Comparison of ENCODE assay signal across 15 cellular contexts in genomic region chr5:115258001-115258400, GRCh38.
"Had no signal": no experiment of that assay in that cellular context is flagged by ENCODE, and none has a peak within 500 bp of the region (broad histone marks: within the 10 kb centered on the region; RNA-seq: fewer than 3 reads in every experiment).

No MANE protein-coding gene starts in this region.

- H3K36me3 Mint-ChIP-seq: brain had no signal

- H3K27me3 ChIP-seq: foreskin keratinocyte had no signal

- H3K27ac ChIP-seq: foreskin keratinocyte, parathyroid adenoma, skin epidermis, VCaP had no signal

- H3K27me3 Mint-ChIP-seq: activated CD4-positive, alpha-beta memory T cell treated with anti-CD3 and anti-CD28 coated beads, Interleukin-2, amount 10 ng/mL, durations not matched to agents 7 days and 5 days; activated CD4-positive, alpha-beta T cell treated with anti-CD3 and anti-CD28 coated beads for 36 hours had no signal

- H3K4me3 Mint-ChIP-seq: activated CD4-positive, alpha-beta memory T cell treated with anti-CD3 and anti-CD28 coated beads, Interleukin-2, amount 10 ng/mL, durations not matched to agents 7 days and 5 days; activated CD4-positive, alpha-beta T cell treated with anti-CD3 and anti-CD28 coated beads for 36 hours; activated naive CD4-positive, alpha-beta T cell treated with anti-CD3 and anti-CD28 coated beads for 36 hours; brain; immature natural killer cell had no signal

- H3K27ac Mint-ChIP-seq: activated CD4-positive, alpha-beta memory T cell treated with anti-CD3 and anti-CD28 coated beads, Interleukin-2, amount 10 ng/mL, durations not matched to agents 7 days and 5 days; activated CD4-positive, alpha-beta T cell treated with anti-CD3 and anti-CD28 coated beads for 36 hours; activated naive CD4-positive, alpha-beta T cell treated with anti-CD3 and anti-CD28 coated beads for 36 hours; brain had no signal

- DNase-seq: activated CD4-positive, alpha-beta memory T cell treated with anti-CD3 and anti-CD28 coated beads, Interleukin-2, amount 10 ng/mL, durations not matched to agents 7 days and 5 days; activated CD4-positive, alpha-beta T cell treated with anti-CD3 and anti-CD28 coated beads for 36 hours; activated CD8-positive, alpha-beta memory T cell treated with anti-CD3 and anti-CD28 coated beads, Interleukin-2, amount 50 U/mL, for 4 hours; activated naive CD4-positive, alpha-beta T cell treated with anti-CD3 and anti-CD28 coated beads for 36 hours; amniotic stem cell; immature natural killer cell; left colon; midbrain had no signal

- H3K9me3 Mint-ChIP-seq: activated CD4-positive, alpha-beta memory T cell treated with anti-CD3 and anti-CD28 coated beads, Interleukin-2, amount 10 ng/mL, durations not matched to agents 7 days and 5 days; activated naive CD4-positive, alpha-beta T cell treated with anti-CD3 and anti-CD28 coated beads for 36 hours had no signal

- H3K4me3 ChIP-seq: lung, skin epidermis had no signal

- ATAC-seq: activated CD4-positive, alpha-beta T cell treated with anti-CD3 and anti-CD28 coated beads for 36 hours; esophagus mucosa; foreskin keratinocyte; left colon had no signal
